ENCODE assay signal across 9 cellular contexts in genomic region chr16:13036600-13036999, GRCh38.
DNase-seq lines count a peak whose midpoint lies in the region; ATAC-seq, FAIRE-seq and TF ChIP-seq lines count a peak whose summit lies in the region.
"Had no signal": no experiment of that assay in that cellular context is flagged by ENCODE, and none has a peak within 500 bp of the region (broad histone marks: within the 10 kb centered on the region; RNA-seq: fewer than 3 reads in every experiment).

No MANE protein-coding gene starts in this region.

- no peak for TF ChIP-seq RAD21 in GM12878 (IDR thresholded peaks at IDR 0.05; ENCODE audit: insufficient read depth, low read depth, low read length)

- intact Hi-C loops in GM12878 (cut with micrococcal nuclease; ENCODE audit: unreplicated experiment): no loop called here

- no peaks in the 10 kb centered on the region for H4K20me1 ChIP-seq in GM12878 (ENCODE audit: control insufficient read depth, insufficient read depth)

- no peaks in the 10 kb centered on the region for H3K27me3 ChIP-seq in GM12878 (replicated peaks in 1 of 2; ENCODE audit: control insufficient read depth in 2 of 2, insufficient read depth in 2 of 2, low read length in 1 of 2)
- H3K27me3 ChIP-seq: ovary had no signal

- no peak for FAIRE-seq in GM12878 (lab: Jason Lieb, UNC)

- in situ Hi-C loops in GM12878 (cut with MboI): no loop called here

- CTCF ChIA-PET in GM12878 (lab: Yijun Ruan, JAX): interaction anchor here (0.6 kb wide), 2 partner anchors 379 to 1002 kb away, joined by 3 to 4 read pairs; no protein-coding TSS in a partner anchor

- no peaks in the 10 kb centered on the region for H3K9me3 ChIP-seq in GM12878 (replicated peaks; ENCODE audit: control insufficient read depth, insufficient read depth, low read length)
- H3K9me3 ChIP-seq: ovary had no signal

- RAD21 ChIA-PET in GM12878 (lab: Charles Lee; ENCODE audit: unreplicated experiment): no interaction called here

- TF ChIP-seq POLR2A in GM12878 (IDR thresholded peaks at IDR 0.05; ENCODE audit: low read depth, low read length): no peak

- no peak overlapping the region for H2AFZ ChIP-seq in GM12878 (ENCODE audit: control insufficient read depth, low read depth, low read length)

- H3K4me3 ChIP-seq in GM12878: no peak overlapping the region
- H3K4me3 ChIP-seq: ovary had no signal

- no peak overlapping the region for H3K9ac ChIP-seq in GM12878 (ENCODE audit: control insufficient read depth, insufficient read depth, low read length)

- no peaks in the 10 kb centered on the region for H3K79me2 ChIP-seq in GM12878 (ENCODE audit: control insufficient read depth, insufficient read depth, low read length)

- WGBS in GM12878 (ENCODE audit: insufficient coverage, insufficient replicate concordance, low lambda C conversion rate, missing lambda C conversion rate): 26% methylated on average over 4 of the region's 4 CpGs

- H3K4me1 ChIP-seq in GM12878 (ENCODE audit: control insufficient read depth, insufficient read depth, low read length): no peaks in the 10 kb centered on the region

- SMC1A ChIA-PET in GM12878 (lab: Charles Lee; ENCODE audit: uncharacterized antibody, unreplicated experiment): interaction anchor here (0.6 to 1.3 kb wide), 3 partner anchors 9 to 166 kb away, joined by 3 to 4 read pairs (median 3); no protein-coding TSS in a partner anchor

- H3K36me3 ChIP-seq in GM12878 (ENCODE audit: control insufficient read depth in 2 of 2, insufficient read depth in 2 of 2, low read length in 1 of 2): no peaks in the 10 kb centered on the region
- H3K36me3 ChIP-seq: ovary had no signal

- TF ChIP-seq EP300 in GM12878 (IDR thresholded peaks at IDR 0.05; ENCODE audit: borderline replicate concordance in 1 of 2, control insufficient read depth in 1 of 2, low read depth in 2 of 2, low read length in 2 of 2): no peak

- no TSS peak for BruUV-seq in GM12878 (replicated peaks; lab: Mats Ljungman, UMichigan)

- no peak overlapping the region for H3K27ac ChIP-seq in GM12878 (ENCODE audit: control insufficient read depth, insufficient read depth)
- H3K27ac ChIP-seq: ovary had no signal

- ATAC-seq in GM12878 (no peak), GM18520 (IDR thresholded peaks at IDR 0.05; ENCODE audit: unreplicated experiment) (no peak)

- DNase-seq in EH (ENCODE audit: low read depth): peak; percentile 32
- DNase-seq in M059J (ENCODE audit: low read depth): peak; percentile 49
- no peak for DNase-seq in GM12878 (ENCODE audit: low read depth, low spot score)
- DNase-seq in mucosa of gallbladder (ENCODE audit: low spot score): peak; percentile 51
- DNase-seq in NCI-H2196 treated with DMSO at 0.1 percent for 48 hours (lab: John Stamatoyannopoulos, UW; ENCODE audit: unreplicated experiment): no peak
- DNase-seq in NCI-H2107 (lab: John Stamatoyannopoulos, UW): no peak
- DNase-seq in activated effector memory CD4-positive, alpha-beta T cell treated with Interleukin-2 at 50 U/mL for 16 hours: no peak

- POLR2A ChIA-PET in GM12878 (lab: Charles Lee): no interaction called here

- no peak overlapping the region for H3K4me2 ChIP-seq in GM12878 (ENCODE audit: control insufficient read depth, insufficient read depth)

- TF ChIP-seq CTCF in GM12878 (IDR thresholded peaks at IDR 0.05 in 2 of 3, conservative IDR thresholded peaks at IDR 0.05 in 1 of 3; ENCODE audit: control insufficient read depth in 2 of 3, extremely low read depth in 1 of 3, insufficient read depth in 1 of 3, low read depth in 3 of 3, low read length in 3 of 3): no peak

TF ChIP-seq in GM12878, 131 proteins besides CTCF, POLR2A, EP300 and RAD21:
- TF ChIP-seq, protein P1, sequence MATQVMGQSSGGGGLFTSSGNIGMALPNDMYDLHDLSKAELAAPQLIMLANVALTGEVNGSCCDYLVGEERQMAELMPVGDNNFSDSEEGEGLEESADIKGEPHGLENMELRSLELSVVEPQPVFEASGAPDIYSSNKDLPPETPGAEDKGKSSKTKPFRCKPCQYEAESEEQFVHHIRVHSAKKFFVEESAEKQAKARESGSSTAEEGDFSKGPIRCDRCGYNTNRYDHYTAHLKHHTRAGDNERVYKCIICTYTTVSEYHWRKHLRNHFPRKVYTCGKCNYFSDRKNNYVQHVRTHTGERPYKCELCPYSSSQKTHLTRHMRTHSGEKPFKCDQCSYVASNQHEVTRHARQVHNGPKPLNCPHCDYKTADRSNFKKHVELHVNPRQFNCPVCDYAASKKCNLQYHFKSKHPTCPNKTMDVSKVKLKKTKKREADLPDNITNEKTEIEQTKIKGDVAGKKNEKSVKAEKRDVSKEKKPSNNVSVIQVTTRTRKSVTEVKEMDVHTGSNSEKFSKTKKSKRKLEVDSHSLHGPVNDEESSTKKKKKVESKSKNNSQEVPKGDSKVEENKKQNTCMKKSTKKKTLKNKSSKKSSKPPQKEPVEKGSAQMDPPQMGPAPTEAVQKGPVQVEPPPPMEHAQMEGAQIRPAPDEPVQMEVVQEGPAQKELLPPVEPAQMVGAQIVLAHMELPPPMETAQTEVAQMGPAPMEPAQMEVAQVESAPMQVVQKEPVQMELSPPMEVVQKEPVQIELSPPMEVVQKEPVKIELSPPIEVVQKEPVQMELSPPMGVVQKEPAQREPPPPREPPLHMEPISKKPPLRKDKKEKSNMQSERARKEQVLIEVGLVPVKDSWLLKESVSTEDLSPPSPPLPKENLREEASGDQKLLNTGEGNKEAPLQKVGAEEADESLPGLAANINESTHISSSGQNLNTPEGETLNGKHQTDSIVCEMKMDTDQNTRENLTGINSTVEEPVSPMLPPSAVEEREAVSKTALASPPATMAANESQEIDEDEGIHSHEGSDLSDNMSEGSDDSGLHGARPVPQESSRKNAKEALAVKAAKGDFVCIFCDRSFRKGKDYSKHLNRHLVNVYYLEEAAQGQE (IDR thresholded peaks at IDR 0.05; ENCODE audit: low read depth, low read length): peak; percentile 98
- TF ChIP-seq MYB (IDR thresholded peaks at IDR 0.05; ENCODE audit: borderline replicate concordance, low read depth, low read length) (no peak), GATAD2B (conservative IDR thresholded peaks at IDR 0.05; ENCODE audit: low read depth) (no peak), ZNF384 (IDR thresholded peaks at IDR 0.05; ENCODE audit: borderline replicate concordance, low read depth, low read length) (peak; percentile 77), IRF3 (IDR thresholded peaks at IDR 0.05) (no peak)
TF ChIP-seq in GM12878: peak in this region for 2.

Comparison
In these comparisons a context has a peak if more than half of its experiments do, and no peak if none do; other contexts are left out.
1. DNase-seq: peak in EH (single experiment), M059J (single experiment) and mucosa of gallbladder (single experiment); none in GM12878 (single experiment), NCI-H2196 treated with DMSO at 0.1 percent for 48 hours (single experiment), NCI-H2107 (single experiment) and activated effector memory CD4-positive, alpha-beta T cell treated with Interleukin-2 at 50 U/mL for 16 hours (single experiment).